Comparison of ENCODE assay signal across 9 cellular contexts in the genomic region with DNA sequence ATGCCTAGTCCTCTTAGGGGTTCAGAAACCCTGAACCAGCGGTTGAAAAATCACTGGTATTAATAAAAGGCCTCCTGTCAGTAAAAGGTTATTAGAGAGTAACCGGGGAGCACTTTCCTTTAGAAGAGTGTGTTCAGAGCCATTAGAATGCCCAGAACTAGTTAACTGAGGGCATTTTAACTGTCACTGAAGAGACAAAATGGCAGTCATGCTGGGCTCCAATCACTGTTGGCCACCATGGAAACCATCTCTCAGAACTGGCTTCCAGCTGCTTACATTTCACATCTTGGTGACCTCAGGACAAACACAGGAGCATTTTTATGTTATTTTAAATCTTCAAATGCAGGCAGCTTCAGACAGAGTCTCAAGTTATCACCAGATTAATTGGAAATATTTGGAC. TPM values are rescaled to one million over a fixed set of nuclear protein-coding genes. Genes with fewer than 3 reads are reported as not detected.
"Had no signal": no experiment of that assay in that cellular context is flagged by ENCODE, and none has a peak within 500 bp of the region (broad histone marks: within the 10 kb centered on the region; RNA-seq: fewer than 3 reads in every experiment).

No MANE protein-coding gene starts in this region.

- H2AFZ ChIP-seq: GM23248 had no signal

- DNase-seq: GM23248, GOT3, H7, H9, HCEC 1CT, HFFc6 had no signal

- H3K4me3 ChIP-seq: GM23248, GM23338, HAP-1 had no signal

- H3K4me2 ChIP-seq: GM23338 had no signal

- H3K27ac ChIP-seq: GM23248 had no signal

- H3K36me3 ChIP-seq: HAP-1 had no signal

- H3K9ac ChIP-seq: GM23248 had no signal

- H3K9me3 ChIP-seq: HAP-1 had no signal

RNA-seq across cellular contexts. Expression of gene GDA, which starts 36.2 kb away (rescaled TPM):
- polyA plus RNA-seq: GM23248 had no signal

RNA-seq across cellular contexts. Expression of gene C9orf57, which starts 52.7 kb away (rescaled TPM):
- polyA plus RNA-seq: GM23248, GM23338, H1 had no signal
